Comparison of ENCODE assay signal across 16 cellular contexts in genomic region chr15:70083946-70084345, GRCh38. TPM values are rescaled to one million over a fixed set of nuclear protein-coding genes. Genes with fewer than 3 reads are reported as not detected.
DNase-seq lines count a peak whose midpoint lies in the region; ATAC-seq and TF ChIP-seq lines count a peak whose summit lies in the region.
"Had no signal": no experiment of that assay in that cellular context is flagged by ENCODE, and none has a peak within 500 bp of the region (broad histone marks: within the 10 kb centered on the region; RNA-seq: fewer than 3 reads in every experiment).

No MANE protein-coding gene starts in this region.

- H2AFZ ChIP-seq in Karpas-422 (ENCODE audit: low read length): no peak overlapping the region

- H3K27ac Mint-ChIP-seq in memory B cell: peak overlapping the region; percentile 73

- DNase-seq in Karpas-422: no peak
- DNase-seq in memory B cell (ENCODE audit: low spot score in 2 of 2): no peak
- no peak for DNase-seq in NCI-H510A treated with DMSO at 0.1 percent for 48 hours (lab: John Stamatoyannopoulos, UW)
- no peak for DNase-seq in head of caudate nucleus
- DNase-seq in NCI-H524 treated with DMSO at 0.1 percent for 48 hours (lab: John Stamatoyannopoulos, UW): no peak
- no peak for DNase-seq in omental fat pad (ENCODE audit: low spot score)
- DNase-seq: lower lobe of right lung; NCI-H146; pancreas; stimulated activated CD4-positive, alpha-beta T cell treated with anti-CD3 and anti-CD28 coated beads, Interleukin-2, amount 100 ng/mL, for 24 hours; stomach; SW 1271 had no signal

- no peaks in the 10 kb centered on the region for H3K27me3 ChIP-seq in Karpas-422 (ENCODE audit: low read length)
- H3K27me3 ChIP-seq: heart left ventricle, pancreas, stomach had no signal

- H3K9me2 ChIP-seq in Karpas-422 (replicated peaks; ENCODE audit: insufficient read depth, low read length): no peaks in the 10 kb centered on the region

- peaks cover 20% of the 10 kb centered on the region for H3K4me1 ChIP-seq in Karpas-422 (ENCODE audit: low read length)

- TF ChIP-seq CTCF in omental fat pad (IDR thresholded peaks at IDR 0.05): no peak

- H3K27me3 Mint-ChIP-seq in memory B cell: no peaks in the 10 kb centered on the region

- peaks cover 46% of the 10 kb centered on the region for H3K36me3 Mint-ChIP-seq in memory B cell

- peak; percentile 66 for ATAC-seq in GM18517 (IDR thresholded peaks at IDR 0.05; ENCODE audit: unreplicated experiment)
- ATAC-seq in GM21447 (IDR thresholded peaks at IDR 0.05; ENCODE audit: unreplicated experiment): peak; percentile 78
- peak; percentile 46 for ATAC-seq in memory B cell (ENCODE audit: low read depth)
- ATAC-seq in omental fat pad (ENCODE audit: low FRiP score): no peak
- ATAC-seq: HCT116, heart left ventricle, lower lobe of right lung, pancreas had no signal

- H3K9ac ChIP-seq in Karpas-422 (ENCODE audit: low read length): no peak overlapping the region

- intact Hi-C loops in head of caudate nucleus (cut with DNase I): no loop called here

- no peaks in the 10 kb centered on the region for H3K79me2 ChIP-seq in Karpas-422 (ENCODE audit: low read length)

- H3K27ac ChIP-seq in Karpas-422 (ENCODE audit: low read length): no peak overlapping the region
- H3K27ac ChIP-seq: heart left ventricle, lower lobe of right lung, pancreas, stomach had no signal

- H3K4me2 ChIP-seq in Karpas-422 (ENCODE audit: low read depth, low read length, poor library complexity, severe bottlenecking): peak overlapping the region; percentile 41

- H3K4me3 ChIP-seq in Karpas-422 (ENCODE audit: low read length): no peak overlapping the region
- H3K4me3 ChIP-seq: heart left ventricle, lower lobe of right lung, pancreas, stomach had no signal

- no peaks in the 10 kb centered on the region for H3K9me3 Mint-ChIP-seq in memory B cell

- H3K9me3 ChIP-seq in Karpas-422 (ENCODE audit: low read length): no peaks in the 10 kb centered on the region
- H3K9me3 ChIP-seq: heart left ventricle, lower lobe of right lung, pancreas, stomach had no signal

- H3K36me3 ChIP-seq in Karpas-422 (ENCODE audit: insufficient read depth, low read length): peaks cover 27% of the 10 kb centered on the region

- peak overlapping the region; percentile 29 for H3K4me3 Mint-ChIP-seq in memory B cell

- peaks cover 42% of the 10 kb centered on the region for H4K20me1 ChIP-seq in Karpas-422 (ENCODE audit: insufficient read depth, low read depth, low read length)

- H3K4me1 Mint-ChIP-seq in memory B cell: peaks cover 54% of the 10 kb centered on the region

RNA-seq across cellular contexts. Expression of gene TLE3, which starts 13.8 kb away (rescaled TPM):
- 63.6 and 99.8 TPM in 2 replicates for total RNA-seq in Karpas-422 (2014; rRNA removed; shearing (Covaris generic); ENCODE audit: low replicate concordance)
- total RNA-seq in omental fat pad: 100 to 1,000 TPM in 2 of 4 donors, 10 to 100 TPM in 2; 44.0 to 159 (median 78.8) TPM
